9 cellular contexts compared by ENCODE assay signal in genomic region chr4:10569491-10569890, GRCh38.
"Had no signal": no experiment of that assay in that cellular context is flagged by ENCODE, and none has a peak within 500 bp of the region (broad histone marks: within the 10 kb centered on the region; RNA-seq: fewer than 3 reads in every experiment).

No MANE protein-coding gene starts in this region.

- H3K27ac ChIP-seq: GM23248 had no signal

- H3K9me3 ChIP-seq: HAP-1 had no signal

- H3K4me3 ChIP-seq: GM23248, GM23338, HAP-1 had no signal

- ATAC-seq: GM23338, HCT116 had no signal

- DNase-seq: GM23248, GOT3, H7, H9, HCEC 1CT, HFFc6 had no signal

- H3K4me2 ChIP-seq: GM23338 had no signal

- H3K4me1 ChIP-seq: HAP-1 had no signal

- H3K9ac ChIP-seq: GM23248 had no signal

- H2AFZ ChIP-seq: GM23248, GM23338 had no signal

- H3K36me3 ChIP-seq: HAP-1 had no signal
